ENCODE assay signal across 15 cellular contexts in the genomic region with DNA sequence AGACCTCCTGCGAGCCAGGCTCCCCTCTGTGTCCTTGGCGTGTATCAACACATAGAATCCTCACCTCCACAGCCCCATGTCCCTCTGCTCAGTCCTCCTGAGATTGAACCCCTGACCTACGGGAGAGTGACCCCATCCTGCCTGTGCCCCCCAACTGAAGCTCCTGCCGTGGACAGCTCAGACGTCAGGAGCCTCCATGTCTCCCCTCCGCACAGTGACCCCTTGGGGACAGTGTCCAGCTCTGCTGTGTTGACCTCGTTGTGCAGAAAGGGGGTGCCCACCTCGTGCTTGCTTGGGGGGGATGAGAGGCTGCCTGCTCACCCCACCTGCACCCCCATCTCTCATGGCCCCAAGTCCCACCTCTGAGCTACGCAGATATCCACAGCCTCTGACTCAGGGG. TPM values are rescaled to one million over a fixed set of nuclear protein-coding genes. Genes with fewer than 3 reads are reported as not detected.
DNase-seq lines count a peak whose midpoint lies in the region; ATAC-seq, FAIRE-seq and TF ChIP-seq lines count a peak whose summit lies in the region.
"Had no signal": no experiment of that assay in that cellular context is flagged by ENCODE, and none has a peak within 500 bp of the region (broad histone marks: within the 10 kb centered on the region; RNA-seq: fewer than 3 reads in every experiment).

No MANE protein-coding gene starts in this region.

- TF ChIP-seq CTCF in activated CD8-positive, alpha-beta T cell treated with anti-CD3 and anti-CD28 coated beads for 36 hours (IDR thresholded peaks at IDR 0.05): no peak
- TF ChIP-seq CTCF in left lung (IDR thresholded peaks at IDR 0.05) (no peak), stomach (IDR thresholded peaks at IDR 0.05) (no peak)

- H3K4me1 Mint-ChIP-seq in activated CD4-positive, alpha-beta T cell treated with anti-CD3 and anti-CD28 coated beads, Interleukin-2, amount 10 ng/mL, durations not matched to agents 7 days and 5 days: peaks cover 76% of the 10 kb centered on the region
- H3K4me1 Mint-ChIP-seq in activated CD8-positive, alpha-beta T cell treated with anti-CD3 and anti-CD28 coated beads for 36 hours (ENCODE audit: low read depth): peaks cover 68% of the 10 kb centered on the region

- H3K27me3 ChIP-seq in left lung (peaks cover 0 to 15% of the 10 kb centered on the region in 2 donors), stomach (peaks cover 0 to 38% (median 0%) of the 10 kb centered on the region in 3 donors)

- CTCF ChIA-PET in activated CD4-positive, alpha-beta T cell treated with anti-CD3 and anti-CD28 coated beads, Interleukin-2, amount 10 ng/mL, durations not matched to agents 7 days and 5 days (lab: Charles Lee): no interaction called here
- CTCF ChIA-PET in activated CD8-positive, alpha-beta T cell treated with anti-CD3 and anti-CD28 coated beads for 36 hours (lab: Charles Lee): interaction anchor here (1.2 to 1.4 kb wide), 3 partner anchors 11 to 135 kb away, joined by 3 to 4 read pairs (median 4); no protein-coding TSS in a partner anchor

- H3K4me3 Mint-ChIP-seq in activated CD4-positive, alpha-beta T cell treated with anti-CD3 and anti-CD28 coated beads, Interleukin-2, amount 10 ng/mL, durations not matched to agents 7 days and 5 days: peak overlapping the region; percentile 18
- H3K4me3 Mint-ChIP-seq in activated CD8-positive, alpha-beta T cell treated with anti-CD3 and anti-CD28 coated beads for 36 hours: peak overlapping the region; percentile 39

- H3K27ac Mint-ChIP-seq in activated CD4-positive, alpha-beta T cell treated with anti-CD3 and anti-CD28 coated beads, Interleukin-2, amount 10 ng/mL, durations not matched to agents 7 days and 5 days: peak overlapping the region; percentile 95
- H3K27ac Mint-ChIP-seq in activated CD8-positive, alpha-beta T cell treated with anti-CD3 and anti-CD28 coated beads for 36 hours: peak overlapping the region; percentile 88

- no peak for ATAC-seq in activated CD8-positive, alpha-beta T cell treated with anti-CD3 and anti-CD28 coated beads for 36 hours
- no peak for ATAC-seq in left lung

- H3K36me3 ChIP-seq in left lung: peaks cover 0 to 13% of the 10 kb centered on the region in 2 donors
- no peaks in the 10 kb centered on the region for H3K36me3 ChIP-seq in stomach

- H3K4me1 ChIP-seq in left lung (peaks cover 0 to 68% of the 10 kb centered on the region in 2 donors), stomach (peaks cover 0 to 11% (median 4%) of the 10 kb centered on the region in 4 donors)

- no peak for TF ChIP-seq POLR2A in stomach (IDR thresholded peaks at IDR 0.05)

- peak overlapping the region; percentile 77 to 97 for H3K27ac ChIP-seq in left lung
- peak overlapping the region in 3 of 5 donors; percentile 61 to 81 (median 74) for H3K27ac ChIP-seq in stomach

- H3K36me3 Mint-ChIP-seq in activated CD4-positive, alpha-beta T cell treated with anti-CD3 and anti-CD28 coated beads, Interleukin-2, amount 10 ng/mL, durations not matched to agents 7 days and 5 days (ENCODE audit: low read depth): peaks cover 11% of the 10 kb centered on the region
- peaks cover 2% of the 10 kb centered on the region for H3K36me3 Mint-ChIP-seq in activated CD8-positive, alpha-beta T cell treated with anti-CD3 and anti-CD28 coated beads for 36 hours (ENCODE audit: low read depth)

- no peak for DNase-seq in activated CD4-positive, alpha-beta T cell treated with anti-CD3 and anti-CD28 coated beads, Interleukin-2, amount 10 ng/mL, durations not matched to agents 7 days and 5 days
- no peak for DNase-seq in activated CD4-positive, alpha-beta T cell treated with anti-CD3 and anti-CD28 coated beads for 4 hours
- DNase-seq in activated CD8-positive, alpha-beta T cell treated with anti-CD3 and anti-CD28 coated beads for 36 hours: no peak
- DNase-seq in left lung (peak in 1 of 2 donors; percentile 30), stomach (no peak), HTR-8/SVneo (ENCODE audit: insufficient read length, low spot score) (no peak), D341Med (ENCODE audit: low spot score) (no peak), amniotic stem cell (lab: John Stamatoyannopoulos, UW) (no peak)
- DNase-seq: ACHN; effector CD8-positive, alpha-beta T cell; NCI-H2107; small intestine had no signal

- WGBS in stomach, 5 donors: 79 to 87% (median 82%) methylated on average over 9 of the region's 9 CpGs

- TF ChIP-seq EP300 in stomach (IDR thresholded peaks at IDR 0.05): no peak

- no peaks in the 10 kb centered on the region for H3K9me3 ChIP-seq in left lung
- no peaks in the 10 kb centered on the region for H3K9me3 ChIP-seq in stomach

- peak overlapping the region in 1 of 2 donors; percentile 52 for H3K4me3 ChIP-seq in left lung
- H3K4me3 ChIP-seq in stomach: peak overlapping the region in 1 of 4 donors; percentile 9

- intact Hi-C loops in activated CD8-positive, alpha-beta T cell treated with anti-CD3 and anti-CD28 coated beads for 36 hours (cut with micrococcal nuclease): no loop called here
- intact Hi-C loops in left lung (cut with DNase I) (no loop called here), stomach (cut with DNase I; ENCODE audit: low total_unique reads) (no loop called here)

- H3K9me3 Mint-ChIP-seq in activated CD4-positive, alpha-beta T cell treated with anti-CD3 and anti-CD28 coated beads, Interleukin-2, amount 10 ng/mL, durations not matched to agents 7 days and 5 days: peaks cover 3% of the 10 kb centered on the region
- no peaks in the 10 kb centered on the region for H3K9me3 Mint-ChIP-seq in activated CD8-positive, alpha-beta T cell treated with anti-CD3 and anti-CD28 coated beads for 36 hours

- POLR2A ChIA-PET in activated CD4-positive, alpha-beta T cell treated with anti-CD3 and anti-CD28 coated beads, Interleukin-2, amount 10 ng/mL, durations not matched to agents 7 days and 5 days (lab: Charles Lee): no interaction called here
- POLR2A ChIA-PET in activated CD8-positive, alpha-beta T cell treated with anti-CD3 and anti-CD28 coated beads for 36 hours (lab: Charles Lee): interaction anchor here (1.0 to 1.2 kb wide), 2 partner anchors 10 to 27 kb away, joined by 3 read pairs; no protein-coding TSS in a partner anchor

- peaks cover under 1% of the 10 kb centered on the region for H3K27me3 Mint-ChIP-seq in activated CD4-positive, alpha-beta T cell treated with anti-CD3 and anti-CD28 coated beads, Interleukin-2, amount 10 ng/mL, durations not matched to agents 7 days and 5 days
- H3K27me3 Mint-ChIP-seq in activated CD8-positive, alpha-beta T cell treated with anti-CD3 and anti-CD28 coated beads for 36 hours: no peaks in the 10 kb centered on the region

- FAIRE-seq in HTR-8/SVneo (lab: Jason Lieb, UNC): no peak
- FAIRE-seq: bronchial epithelial cell, GM19239, small intestine had no signal

RNA-seq across cellular contexts. Expression of gene SIGLEC9, which starts 0.5 kb away (rescaled TPM):
- under 1 TPM; 0.20 to 0.27 TPM for total RNA-seq in activated CD4-positive, alpha-beta T cell treated with anti-CD3 and anti-CD28 coated beads, Interleukin-2, amount 10 ng/mL, durations not matched to agents 7 days and 5 days
- under 1 TPM; 0.40 to 0.65 TPM for total RNA-seq in activated CD8-positive, alpha-beta T cell treated with anti-CD3 and anti-CD28 coated beads for 36 hours
- total RNA-seq in left lung: 10 to 100 TPM in 1 of 2 donors, 1 to 10 TPM in 1; 8.0 to 46.5 TPM
- 10 to 100 TPM in 1 of 5 donors, 1 to 10 TPM in 3, not detected in 1; 1.1 to 13.9 (median 1.9) TPM for total RNA-seq in stomach
- polyA plus RNA-seq in stomach: 1 to 10 TPM in 1 of 3 donors, under 1 TPM in 2; 0.61 to 3.6 (median 0.80) TPM
- total RNA-seq: bronchial epithelial cell had no signal

RNA-seq across cellular contexts. Expression of gene CTU1, which starts 16.0 kb away (rescaled TPM):
- 1 to 10 TPM; 8.5 to 10.0 TPM for total RNA-seq in activated CD4-positive, alpha-beta T cell treated with anti-CD3 and anti-CD28 coated beads, Interleukin-2, amount 10 ng/mL, durations not matched to agents 7 days and 5 days
- total RNA-seq in activated CD8-positive, alpha-beta T cell treated with anti-CD3 and anti-CD28 coated beads for 36 hours: 10 to 100 TPM; 10.6 to 11.1 TPM
- total RNA-seq in left lung (1 to 10 TPM; 7.4 to 9.9 TPM), stomach (10 to 100 TPM in 2 of 5 donors, 1 to 10 TPM in 2, under 1 TPM in 1; 0.58 to 47.3 (median 7.4) TPM)
- polyA plus RNA-seq in stomach: 1 to 10 TPM; 2.4 to 5.3 (median 2.8) TPM

RNA-seq across cellular contexts. Expression of gene SIGLEC7, which starts 17.9 kb away (rescaled TPM):
- not detected for total RNA-seq in activated CD4-positive, alpha-beta T cell treated with anti-CD3 and anti-CD28 coated beads, Interleukin-2, amount 10 ng/mL, durations not matched to agents 7 days and 5 days
- not detected for total RNA-seq in activated CD8-positive, alpha-beta T cell treated with anti-CD3 and anti-CD28 coated beads for 36 hours
- 10 to 100 TPM in 1 of 2 donors, 1 to 10 TPM in 1; 7.3 to 10.4 TPM for total RNA-seq in left lung
- 1 to 10 TPM in 1 of 5 donors, under 1 TPM in 1, not detected in 3; 0.18 to 1.3 TPM for total RNA-seq in stomach
- polyA plus RNA-seq in stomach: 1 to 10 TPM in 1 of 3 donors, under 1 TPM in 1, not detected in 1; 0.50 to 1.8 TPM
- total RNA-seq: bronchial epithelial cell, lung microvascular endothelial cell had no signal

RNA-seq across cellular contexts. Expression of gene KLK14, which starts 41.5 kb away (rescaled TPM):
- total RNA-seq in activated CD4-positive, alpha-beta T cell treated with anti-CD3 and anti-CD28 coated beads, Interleukin-2, amount 10 ng/mL, durations not matched to agents 7 days and 5 days: under 1 TPM; 0.35 to 0.67 TPM
- under 1 TPM; 0.32 to 0.43 TPM for total RNA-seq in activated CD8-positive, alpha-beta T cell treated with anti-CD3 and anti-CD28 coated beads for 36 hours
- total RNA-seq in left lung (under 1 TPM; 0.26 to 0.37 TPM), stomach (not detected)
- polyA plus RNA-seq in stomach: under 1 TPM in 2 of 3 donors, not detected in 1; 0.31 to 0.35 TPM
- total RNA-seq: bronchial epithelial cell, lung microvascular endothelial cell had no signal

RNA-seq across cellular contexts. Expression of gene KLK13, which starts 59.3 kb away (rescaled TPM):
- not detected for total RNA-seq in activated CD4-positive, alpha-beta T cell treated with anti-CD3 and anti-CD28 coated beads, Interleukin-2, amount 10 ng/mL, durations not matched to agents 7 days and 5 days
- not detected for total RNA-seq in activated CD8-positive, alpha-beta T cell treated with anti-CD3 and anti-CD28 coated beads for 36 hours
- total RNA-seq in left lung (1 to 10 TPM in 1 of 2 donors, under 1 TPM in 1; 0.38 to 1.8 TPM), stomach (1 to 10 TPM in 1 of 5 donors, not detected in 4; 10.0 TPM)
- 10 to 100 TPM in 1 of 3 donors, 1 to 10 TPM in 2; 3.2 to 82.1 (median 9.5) TPM for polyA plus RNA-seq in stomach
- total RNA-seq: lung microvascular endothelial cell had no signal
